Comparison of ENCODE assay signal across 28 cellular contexts in genomic region chr10:97361050-97361901, GRCh38. TPM values are rescaled to one million over a fixed set of nuclear protein-coding genes. Genes with fewer than 3 reads are reported as not detected.
DNase-seq lines count a peak whose midpoint lies in the region; ATAC-seq, FAIRE-seq and TF ChIP-seq lines count a peak whose summit lies in the region.
"Had no signal": no experiment of that assay in that cellular context is flagged by ENCODE, and none has a peak within 500 bp of the region (broad histone marks: within the 10 kb centered on the region; RNA-seq: fewer than 3 reads in every experiment).

No MANE protein-coding gene starts in this region.

- 90% methylated on average over 19 of the region's 19 CpGs for WGBS in GM23248 (ENCODE audit: low coverage in 1 of 2, low lambda C conversion rate in 2 of 2, missing lambda C conversion rate in 2 of 2), 2 experiments

- no peaks in the 10 kb centered on the region for H3F3A ChIP-seq in GM23248 (ENCODE audit: insufficient read depth)

- no peaks in the 10 kb centered on the region for H3K9me2 ChIP-seq in GM23248 (ENCODE audit: insufficient read depth)

- no peak for ATAC-seq in stimulated activated naive CD8-positive, alpha-beta T cell treated with anti-CD3 and anti-CD28 coated beads, Interleukin-15, amount 100 ng/mL, for 72 hours
- ATAC-seq in stimulated activated naive CD8-positive, alpha-beta T cell treated with anti-CD3 and anti-CD28 coated beads, Interleukin-15, Interleukin-2, amounts not matched to agents 100 U/mL and 50 U/mL, for 24 hours = no peak
- ATAC-seq in CD8-positive, alpha-beta T cell = no peak
- ATAC-seq in CD4-positive, alpha-beta T cell (ENCODE audit: poor library complexity) = no peak
- ATAC-seq: activated CD4-positive, CD25-positive, alpha-beta regulatory T cell treated with anti-CD3 and anti-CD28 coated beads, Interleukin-2, amount 50 U/mL, for 24 hours; GM23338 had no signal

- H3K9ac ChIP-seq in astrocyte (ENCODE audit: low read length) (no peak overlapping the region), GM23248 (no peak overlapping the region)

- intact Hi-C loops in CD8-positive, alpha-beta T cell (cut with DNase I, micrococcal nuclease) = no loop called here
- intact Hi-C loops in CD4-positive, alpha-beta T cell (cut with DNase I, micrococcal nuclease) = no loop called here

- CTCF ChIA-PET in CD8-positive, alpha-beta T cell (lab: Charles Lee) = interaction anchor here (1.3 to 1.5 kb wide), 2 partner anchors 83 to 126 kb away, joined by 3 to 11 read pairs; no protein-coding TSS in a partner anchor
- CTCF ChIA-PET in CD4-positive, alpha-beta T cell (lab: Charles Lee) = interaction anchor here (3.0 kb wide), 1 partner anchor 83 kb away, joined by 11 read pairs; no protein-coding TSS in a partner anchor

- H3K27me3 Mint-ChIP-seq in stimulated activated naive CD8-positive, alpha-beta T cell treated with anti-CD3 and anti-CD28 coated beads, Interleukin-15, amount 100 ng/mL, for 72 hours = no peaks in the 10 kb centered on the region
- no peaks in the 10 kb centered on the region for H3K27me3 Mint-ChIP-seq in astrocyte (ENCODE audit: low read depth, unreplicated experiment)
- peaks cover 6% of the 10 kb centered on the region for H3K27me3 Mint-ChIP-seq in nephron progenitor cell (ENCODE audit: low read depth, poor library complexity)
- H3K27me3 Mint-ChIP-seq in CD8-positive, alpha-beta T cell (ENCODE audit: low read depth) = no peaks in the 10 kb centered on the region
- H3K27me3 Mint-ChIP-seq in CD4-positive, alpha-beta T cell = no peaks in the 10 kb centered on the region
- H3K27me3 Mint-ChIP-seq: activated CD4-positive, alpha-beta memory T cell treated with anti-CD3 and anti-CD28 coated beads for 36 hours had no signal

- H4K20me1 ChIP-seq in astrocyte (ENCODE audit: insufficient read depth, low read length) (no peaks in the 10 kb centered on the region), GM23248 (ENCODE audit: insufficient read depth) (no peaks in the 10 kb centered on the region)

- H3K27me3 ChIP-seq in astrocyte (ENCODE audit: insufficient read depth, low read length) = no peaks in the 10 kb centered on the region
- H3K27me3 ChIP-seq in CD8-positive, alpha-beta T cell (ENCODE audit: insufficient read depth, low read length) = no peaks in the 10 kb centered on the region
- H3K27me3 ChIP-seq in GM23248 (replicated peaks; ENCODE audit: insufficient read depth) = no peaks in the 10 kb centered on the region
- no peaks in the 10 kb centered on the region for H3K27me3 ChIP-seq in CD4-positive, alpha-beta T cell (ENCODE audit: control insufficient read depth, insufficient read depth, low read length)
- H3K27me3 ChIP-seq: brain microvascular endothelial cell, right lobe of liver, tibial artery had no signal

- no peaks in the 10 kb centered on the region for H3K9me3 Mint-ChIP-seq in stimulated activated naive CD8-positive, alpha-beta T cell treated with anti-CD3 and anti-CD28 coated beads, Interleukin-15, amount 100 ng/mL, for 72 hours
- H3K9me3 Mint-ChIP-seq in astrocyte (ENCODE audit: unreplicated experiment) = no peaks in the 10 kb centered on the region
- no peaks in the 10 kb centered on the region for H3K9me3 Mint-ChIP-seq in nephron progenitor cell
- H3K9me3 Mint-ChIP-seq in CD8-positive, alpha-beta T cell = no peaks in the 10 kb centered on the region
- no peaks in the 10 kb centered on the region for H3K9me3 Mint-ChIP-seq in CD4-positive, alpha-beta T cell
- H3K9me3 Mint-ChIP-seq: activated CD4-positive, alpha-beta memory T cell treated with anti-CD3 and anti-CD28 coated beads for 36 hours; activated T-helper 1 cell treated with anti-CD3 and anti-CD28 coated beads, Interleukin-12 subunit alpha, Interleukin-12 subunit beta, Interleukin-2, Interleukin-4 antibody, amounts not matched to agents 30 ng/mL and 10 ng/mL and 1 ng/mL, durations not matched to agents 14 hours and 24 hours and 36 hours; GM23338 had no signal

- H3K4me1 ChIP-seq in astrocyte (ENCODE audit: insufficient read depth, low read length) (no peaks in the 10 kb centered on the region), GM23248 (ENCODE audit: insufficient read depth) (no peaks in the 10 kb centered on the region)
- H3K4me1 ChIP-seq in CD8-positive, alpha-beta T cell (ENCODE audit: insufficient read depth, low read length) = no peaks in the 10 kb centered on the region
- H3K4me1 ChIP-seq: tibial artery had no signal

- H3K27ac ChIP-seq in astrocyte (ENCODE audit: low read depth, low read length) (no peak overlapping the region), GM23248 (no peak overlapping the region)
- no peak overlapping the region for H3K27ac ChIP-seq in CD8-positive, alpha-beta T cell (ENCODE audit: low read depth, low read length)
- no peak overlapping the region for H3K27ac ChIP-seq in CD4-positive, alpha-beta T cell (ENCODE audit: low read depth, low read length)
- H3K27ac ChIP-seq: brain microvascular endothelial cell, right lobe of liver, SK-N-MC, tibial artery had no signal

- H3K4me3 Mint-ChIP-seq in stimulated activated naive CD8-positive, alpha-beta T cell treated with anti-CD3 and anti-CD28 coated beads, Interleukin-15, amount 100 ng/mL, for 72 hours = no peak overlapping the region
- H3K4me3 Mint-ChIP-seq in astrocyte (ENCODE audit: unreplicated experiment) (no peak overlapping the region), nephron progenitor cell (no peak overlapping the region)
- H3K4me3 Mint-ChIP-seq in CD8-positive, alpha-beta T cell = no peak overlapping the region
- H3K4me3 Mint-ChIP-seq in CD4-positive, alpha-beta T cell = no peak overlapping the region
- H3K4me3 Mint-ChIP-seq: activated CD4-positive, alpha-beta memory T cell treated with anti-CD3 and anti-CD28 coated beads for 36 hours; activated T-helper 1 cell treated with anti-CD3 and anti-CD28 coated beads, Interleukin-12 subunit alpha, Interleukin-12 subunit beta, Interleukin-2, Interleukin-4 antibody, amounts not matched to agents 30 ng/mL and 10 ng/mL and 1 ng/mL, durations not matched to agents 14 hours and 24 hours and 36 hours; GM23338 had no signal

- H2AFZ ChIP-seq in astrocyte (ENCODE audit: low read depth, low read length) (no peak overlapping the region), GM23248 (no peak overlapping the region)
- H2AFZ ChIP-seq: GM23338 had no signal

- no peaks in the 10 kb centered on the region for H3K79me2 ChIP-seq in astrocyte (ENCODE audit: insufficient read depth, low read length)
- no peaks in the 10 kb centered on the region for H3K79me2 ChIP-seq in GM23248 (ENCODE audit: insufficient read depth)

- H3K36me3 Mint-ChIP-seq in astrocyte (ENCODE audit: low read depth, unreplicated experiment) = peaks cover 18% of the 10 kb centered on the region
- H3K36me3 Mint-ChIP-seq in nephron progenitor cell (ENCODE audit: low read depth) = peaks cover 44% of the 10 kb centered on the region
- H3K36me3 Mint-ChIP-seq in CD8-positive, alpha-beta T cell = peaks cover 69% of the 10 kb centered on the region
- peaks cover 75% of the 10 kb centered on the region for H3K36me3 Mint-ChIP-seq in CD4-positive, alpha-beta T cell (ENCODE audit: low read depth)

- in situ Hi-C loops in GM23248 (cut with MboI) = no loop called here

- H3K9me3 ChIP-seq in astrocyte (ENCODE audit: insufficient read depth, low read depth, low read length) (no peaks in the 10 kb centered on the region), GM23248 (ENCODE audit: low read depth) (no peaks in the 10 kb centered on the region)
- H3K9me3 ChIP-seq in CD8-positive, alpha-beta T cell (ENCODE audit: low read length) = no peaks in the 10 kb centered on the region
- H3K9me3 ChIP-seq in CD4-positive, alpha-beta T cell (ENCODE audit: control insufficient read depth, low read length) = no peaks in the 10 kb centered on the region
- H3K9me3 ChIP-seq: right lobe of liver, tibial artery had no signal

- peaks cover 28% of the 10 kb centered on the region for H3K36me3 ChIP-seq in astrocyte (ENCODE audit: insufficient read depth, low read length)
- H3K36me3 ChIP-seq in CD8-positive, alpha-beta T cell (ENCODE audit: insufficient read depth, low read length) = peaks cover 7% of the 10 kb centered on the region
- H3K36me3 ChIP-seq in GM23248 (ENCODE audit: low read depth) = no peaks in the 10 kb centered on the region

- H3K4me2 ChIP-seq in astrocyte (ENCODE audit: low read length) (no peak overlapping the region), GM23248 (ENCODE audit: unreplicated experiment) (no peak overlapping the region)
- H3K4me2 ChIP-seq: GM23338 had no signal

- H3K4me3 ChIP-seq in astrocyte (ENCODE audit: insufficient read depth, low read depth, low read length) (no peak overlapping the region), GM23248 (no peak overlapping the region)
- no peak overlapping the region for H3K4me3 ChIP-seq in CD8-positive, alpha-beta T cell (ENCODE audit: low read depth, low read length)
- H3K4me3 ChIP-seq: GM23338, right lobe of liver, SK-N-MC, tibial artery had no signal

- TF ChIP-seq CTCF in astrocyte (IDR thresholded peaks at IDR 0.05; ENCODE audit: insufficient read depth, low read depth, low read length) (no peak), nephron progenitor cell (IDR thresholded peaks at IDR 0.05) (no peak)
- no peak for TF ChIP-seq CTCF in CD8-positive, alpha-beta T cell (IDR thresholded peaks at IDR 0.05)
- TF ChIP-seq CTCF in CD4-positive, alpha-beta T cell (IDR thresholded peaks at IDR 0.05) = no peak

- no peaks in the 10 kb centered on the region for H3K4me1 Mint-ChIP-seq in stimulated activated naive CD8-positive, alpha-beta T cell treated with anti-CD3 and anti-CD28 coated beads, Interleukin-15, amount 100 ng/mL, for 72 hours
- H3K4me1 Mint-ChIP-seq in astrocyte (ENCODE audit: low read depth, unreplicated experiment) = no peaks in the 10 kb centered on the region
- H3K4me1 Mint-ChIP-seq in nephron progenitor cell = no peaks in the 10 kb centered on the region
- H3K4me1 Mint-ChIP-seq in CD8-positive, alpha-beta T cell (ENCODE audit: low read depth) = no peaks in the 10 kb centered on the region
- H3K4me1 Mint-ChIP-seq in CD4-positive, alpha-beta T cell (ENCODE audit: low read depth) = no peaks in the 10 kb centered on the region
- H3K4me1 Mint-ChIP-seq: GM23338 had no signal

- POLR2A ChIA-PET in CD8-positive, alpha-beta T cell (lab: Charles Lee) = no interaction called here
- POLR2A ChIA-PET in CD4-positive, alpha-beta T cell (lab: Charles Lee) = no interaction called here

- no peak for FAIRE-seq in astrocyte (lab: Jason Lieb, UNC)
- FAIRE-seq: TTC549 had no signal

- peak overlapping the region; percentile 11 to 42 for H3K27ac Mint-ChIP-seq in stimulated activated naive CD8-positive, alpha-beta T cell treated with anti-CD3 and anti-CD28 coated beads, Interleukin-15, amount 100 ng/mL, for 72 hours
- H3K27ac Mint-ChIP-seq in astrocyte (ENCODE audit: unreplicated experiment) = peak overlapping the region; percentile 53
- peak overlapping the region; percentile 75 for H3K27ac Mint-ChIP-seq in nephron progenitor cell
- H3K27ac Mint-ChIP-seq in CD8-positive, alpha-beta T cell = no peak overlapping the region
- H3K27ac Mint-ChIP-seq in CD4-positive, alpha-beta T cell = no peak overlapping the region
- H3K27ac Mint-ChIP-seq: activated CD4-positive, alpha-beta memory T cell treated with anti-CD3 and anti-CD28 coated beads for 36 hours; activated T-helper 1 cell treated with anti-CD3 and anti-CD28 coated beads, Interleukin-12 subunit alpha, Interleukin-12 subunit beta, Interleukin-2, Interleukin-4 antibody, amounts not matched to agents 30 ng/mL and 10 ng/mL and 1 ng/mL, durations not matched to agents 14 hours and 24 hours and 36 hours; GM23338 had no signal

- DNase-seq in stimulated activated naive CD8-positive, alpha-beta T cell treated with anti-CD3 and anti-CD28 coated beads, Interleukin-15, amount 100 ng/mL, for 72 hours = no peak
- no peak for DNase-seq in stimulated activated naive CD8-positive, alpha-beta T cell treated with anti-CD3 and anti-CD28 coated beads, Interleukin-15, Interleukin-2, amounts not matched to agents 100 U/mL and 50 U/mL, for 24 hours
- no peak for DNase-seq in astrocyte (ENCODE audit: low read depth)
- DNase-seq in nephron progenitor cell = no peak
- DNase-seq in CD8-positive, alpha-beta T cell = no peak
- DNase-seq in GM23248 = no peak
- DNase-seq in CD4-positive, alpha-beta T cell = no peak
- DNase-seq: activated CD4-positive, alpha-beta memory T cell treated with anti-CD3 and anti-CD28 coated beads for 36 hours; activated naive CD4-positive, alpha-beta T cell treated with Interleukin-2 at 50 U/mL for 16 hours; amniotic stem cell; brain microvascular endothelial cell; C1 segment of cervical spinal cord; DMS79 treated with DMSO at 0.1 percent for 48 hours; GDM1; hippocampal formation; KG1; NCI-H1105 treated with DMSO at 0.1 percent for 48 hours; NCI-H1930; NCI-H524; NK-92 treated with Interleukin-12 subunit alpha and Interleukin-12 subunit beta, amount 100 ng/mL, for 24 hours; right lobe of liver; stimulated activated CD8-positive, alpha-beta memory T cell treated with anti-CD3 and anti-CD28 coated beads, Interleukin-4, amount 100 ng/mL, for 48 hours; tibial artery had no signal

RNA-seq across cellular contexts. Expression of gene FRAT2, which starts 26.7 kb away (rescaled TPM):
- total RNA-seq in astrocyte = 7.4 and 7.8 TPM in 2 replicates
- 10 to 100 TPM; 20.8 to 22.3 TPM for total RNA-seq in CD8-positive, alpha-beta T cell
- total RNA-seq in GM23248 (2014; rRNA removed; shearing (Covaris generic)) = 10.3 and 16.3 TPM in 2 replicates
- 1.6 and 2.8 TPM in 2 replicates for polyA plus RNA-seq in GM23248 (2016; fragmentation: Nextera tagmentation; extraction: Ambion mirVana)
- total RNA-seq in CD4-positive, alpha-beta T cell = 10 to 100 TPM; 27.0 to 27.6 TPM

RNA-seq across cellular contexts. Expression of gene RRP12, which starts 39.9 kb away (rescaled TPM):
- total RNA-seq in astrocyte = 45.0 and 52.1 TPM in 2 replicates
- total RNA-seq in CD8-positive, alpha-beta T cell = 100 to 1,000 TPM; 104 to 107 TPM
- total RNA-seq in GM23248 (2014; rRNA removed; shearing (Covaris generic)) = 17.1 and 17.7 TPM in 2 replicates
- polyA plus RNA-seq in GM23248 (2016; fragmentation: Nextera tagmentation; extraction: Ambion mirVana) = 17.5 and 17.6 TPM in 2 replicates
- total RNA-seq in CD4-positive, alpha-beta T cell = 10 to 100 TPM; 84.2 to 87.6 TPM

RNA-seq across cellular contexts. Expression of gene FRAT1, which starts 42.2 kb away (rescaled TPM):
- 1.4 and 2.5 TPM in 2 replicates for total RNA-seq in astrocyte
- total RNA-seq in CD8-positive, alpha-beta T cell = 10 to 100 TPM; 39.6 to 40.2 TPM
- total RNA-seq in GM23248 (2014; rRNA removed; shearing (Covaris generic)) = 1.6 and 1.8 TPM in 2 replicates
- 0.44 and 0.75 TPM in 2 replicates for polyA plus RNA-seq in GM23248 (2016; fragmentation: Nextera tagmentation; extraction: Ambion mirVana)
- 10 to 100 TPM; 45.2 to 45.5 TPM for total RNA-seq in CD4-positive, alpha-beta T cell

Comparison
In these comparisons a context has a peak if more than half of its experiments do, and no peak if none do; other contexts are left out.
1. H3K27ac Mint-ChIP-seq: peak in stimulated activated naive CD8-positive, alpha-beta T cell treated with anti-CD3 and anti-CD28 coated beads, Interleukin-15, amount 100 ng/mL, for 72 hours (2 of 2), astrocyte (single experiment) and nephron progenitor cell (single experiment); none in CD8-positive, alpha-beta T cell (single experiment) and CD4-positive, alpha-beta T cell (single experiment).
2. RNA of gene FRAT1, which starts 42.2 kb away (total RNA-seq): 45.2 to 45.5 TPM in CD4-positive, alpha-beta T cell and 39.6 to 40.2 TPM in CD8-positive, alpha-beta T cell; 1.6 to 1.8 TPM in GM23248 and 1.4 to 2.5 TPM in astrocyte; every median in the first group is over 10 times any median in the second.